In genomic region chr18:9826666-9827065, GRCh38 we compare ENCODE assay signal across 20 cellular contexts. TPM values are rescaled to one million over a fixed set of nuclear protein-coding genes. Genes with fewer than 3 reads are reported as not detected.
DNase-seq lines count a peak whose midpoint lies in the region; ATAC-seq and TF ChIP-seq lines count a peak whose summit lies in the region.
"Had no signal": no experiment of that assay in that cellular context is flagged by ENCODE, and none has a peak within 500 bp of the region (broad histone marks: within the 10 kb centered on the region; RNA-seq: fewer than 3 reads in every experiment).

No MANE protein-coding gene starts in this region.

- no peak for TF ChIP-seq CTCF in HCT116 (IDR thresholded peaks at IDR 0.05 in 2 of 3, conservative IDR thresholded peaks at IDR 0.05 in 1 of 3; ENCODE audit: borderline replicate concordance in 1 of 3, insufficient read depth in 1 of 3, low read depth in 2 of 3, low read length in 2 of 3)
- TF ChIP-seq CTCF in right lobe of liver (IDR thresholded peaks at IDR 0.05) = no peak
- TF ChIP-seq CTCF in stomach (IDR thresholded peaks at IDR 0.05) = no peak

- H3K27me3 ChIP-seq in HCT116 (ENCODE audit: insufficient read depth, low read length) (no peaks in the 10 kb centered on the region), right lobe of liver (no peaks in the 10 kb centered on the region), stomach (no peaks in the 10 kb centered on the region)

- H3K4me3 ChIP-seq in HCT116 (replicated peaks in 1 of 2; ENCODE audit: low read depth in 1 of 2, low read length in 2 of 2) (no peak overlapping the region), right lobe of liver (no peak overlapping the region), stomach (no peak overlapping the region)

- peaks cover 59 to 76% of the 10 kb centered on the region in 2 experiments for H3K4me1 ChIP-seq in HCT116 (ENCODE audit: control insufficient read depth in 1 of 2, insufficient read depth in 2 of 2, low read length in 2 of 2)
- no peaks in the 10 kb centered on the region for H3K4me1 ChIP-seq in right lobe of liver
- H3K4me1 ChIP-seq in stomach = peaks cover 21 to 49% (median 28%) of the 10 kb centered on the region in 4 donors

- H3K79me2 ChIP-seq in HCT116 (ENCODE audit: insufficient read depth, low read length) = no peaks in the 10 kb centered on the region
- H3K79me2 ChIP-seq: parathyroid adenoma had no signal

- H3K9me2 ChIP-seq in HCT116 (ENCODE audit: insufficient read depth) = no peaks in the 10 kb centered on the region

- no TSS peak for BruUV-seq in HCT116 (replicated peaks; lab: Mats Ljungman, UMichigan)

- RAD21 ChIA-PET in HCT116 (lab: Charles Lee; ENCODE audit: low non-redundant PET in 1 of 2, low total read pairs in 2 of 2, uncharacterized antibody in 2 of 2, unreplicated experiment in 2 of 2) = no interaction called here

- H3K9me3 ChIP-seq in HCT116 (ENCODE audit: control insufficient read depth in 1 of 2, insufficient read depth in 1 of 2, low read depth in 1 of 2, low read length in 2 of 2) (no peaks in the 10 kb centered on the region), right lobe of liver (no peaks in the 10 kb centered on the region), stomach (no peaks in the 10 kb centered on the region)

- no peak for DNase-seq in HCT116 (ENCODE audit: low read depth, low spot score)
- DNase-seq in right lobe of liver = no peak
- DNase-seq in stomach = no peak
- no peak for DNase-seq in NCI-H187 treated with DMSO at 0.1 percent for 48 hours (lab: John Stamatoyannopoulos, UW)
- DNase-seq: activated CD4-positive, alpha-beta T cell treated with anti-CD3 and anti-CD28 coated beads, Interleukin-2, amount 50 U/mL, for 48 hours; activated T-cell treated with anti-CD3 and anti-CD28 coated beads, Interleukin-2, amount 50 U/mL, for 48 hours; effector CD8-positive, alpha-beta T cell; HCEC 1CT; hypothalamus; NCI-H1092 treated with DMSO at 0.1 percent for 48 hours; NCI-H2171 treated with DMSO at 0.1 percent for 48 hours; NCI-H82; stimulated activated CD4-positive, alpha-beta T cell treated with anti-CD3 and anti-CD28 coated beads, Interleukin-15, amount 100 ng/mL, for 24 hours; SW 1271 had no signal

- no peak for TF ChIP-seq EP300 in stomach (IDR thresholded peaks at IDR 0.05)

- intact Hi-C loops in HCT116 (cut with micrococcal nuclease) = loop anchor here (10.0 kb wide), 1 partner anchor 128 kb away; no protein-coding TSS in a partner anchor
- intact Hi-C loops in right lobe of liver (cut with DNase I) = no loop called here
- intact Hi-C loops in stomach (cut with DNase I; ENCODE audit: low total_unique reads) = no loop called here

- 68 to 94% (median 87%) methylated on average over 4 of the region's 4 CpGs for WGBS in adipose tissue, 3 donors
- 56% methylated on average over 4 of the region's 4 CpGs for WGBS in right lobe of liver (ENCODE audit: insufficient coverage, low coverage, low lambda C conversion rate, missing lambda C conversion rate)
- WGBS in stomach, 5 donors = 93 to 98% (median 95%) methylated on average over 4 of the region's 4 CpGs

- POLR2A ChIA-PET in HCT116 (lab: Charles Lee) = interaction anchor here (2.1 kb wide), 1 partner anchor 43 kb away, joined by 10 read pairs; no protein-coding TSS in a partner anchor

- TF ChIP-seq POLR2A in HCT116 (IDR thresholded peaks at IDR 0.05; ENCODE audit: borderline replicate concordance, extremely low read depth, insufficient read depth, insufficient read length) (no peak), right lobe of liver (IDR thresholded peaks at IDR 0.05) (no peak), stomach (IDR thresholded peaks at IDR 0.05) (no peak)

- H3K9ac ChIP-seq in HCT116 (ENCODE audit: low read length) = 0 out of 2 replicates have a peak overlapping the region, but pooled peaks have one; percentile 53
- H3K9ac ChIP-seq: parathyroid adenoma had no signal

- H4K20me1 ChIP-seq in HCT116 (ENCODE audit: insufficient read depth) = no peaks in the 10 kb centered on the region

- CTCF ChIA-PET in HCT116 (lab: Charles Lee) = interaction anchor here (1.8 kb wide), 1 partner anchor 88 kb away, joined by 3 read pairs; the partner anchor contains the start of gene VAPA

- TF ChIP-seq RAD21 in HCT116 (IDR thresholded peaks at IDR 0.05; ENCODE audit: low read depth) = no peak

- H3K36me3 ChIP-seq in HCT116 (ENCODE audit: control insufficient read depth in 1 of 2, insufficient read depth in 2 of 2, low read length in 2 of 2) = no peaks in the 10 kb centered on the region
- H3K36me3 ChIP-seq in right lobe of liver = no peaks in the 10 kb centered on the region
- no peaks in the 10 kb centered on the region for H3K36me3 ChIP-seq in stomach

- ATAC-seq in HCT116 = no peak
- ATAC-seq in right lobe of liver = no peak
- no peak for ATAC-seq in GM19351 (IDR thresholded peaks at IDR 0.05; ENCODE audit: unreplicated experiment)
- no peak for ATAC-seq in GM21526 (IDR thresholded peaks at IDR 0.05; ENCODE audit: low FRiP score, unreplicated experiment)
- ATAC-seq in GM19395 (IDR thresholded peaks at IDR 0.05; ENCODE audit: unreplicated experiment) = no peak

- no peak overlapping the region for H2AFZ ChIP-seq in HCT116 (ENCODE audit: low read depth, low read length, poor library complexity, severe bottlenecking)
- H2AFZ ChIP-seq: parathyroid adenoma had no signal

- H3K4me2 ChIP-seq in HCT116 (ENCODE audit: low read length) = peak overlapping the region; percentile 78; the same call in 1 of the 2 replicates

- H3K27ac ChIP-seq in HCT116 (ENCODE audit: low read depth, low read length) (peak overlapping the region; percentile 87), adipose tissue (ENCODE audit: low read depth, low read length) (peak overlapping the region; percentile 15), right lobe of liver (peak overlapping the region; percentile 13 to 69 (median 40)), stomach (peak overlapping the region in 4 of 5 donors; percentile 48 to 85 (median 76))
- H3K27ac ChIP-seq: parathyroid adenoma, VCaP had no signal

TF ChIP-seq in HCT116, 20 proteins besides CTCF, POLR2A, EP300 and RAD21:
- TF ChIP-seq ZFX (IDR thresholded peaks at IDR 0.05) (no peak), FOSL1 (IDR thresholded peaks at IDR 0.05; ENCODE audit: low read depth) (no peak), MAX (IDR thresholded peaks at IDR 0.05) (no peak), ZNF274 (IDR thresholded peaks at IDR 0.05; ENCODE audit: low read depth, low read length) (no peak), TCF7L2 (IDR thresholded peaks at IDR 0.05; ENCODE audit: borderline replicate concordance, extremely low read depth, insufficient read depth, insufficient read length) (no peak), ZBTB33 (IDR thresholded peaks at IDR 0.05; ENCODE audit: extremely low read depth, insufficient replicate concordance, low read length) (no peak), ATF3 (IDR thresholded peaks at IDR 0.05) (no peak), JUND (IDR thresholded peaks at IDR 0.05) (no peak), SIN3A (IDR thresholded peaks at IDR 0.05; ENCODE audit: low read depth) (no peak), EZH2phosphoT487 (IDR thresholded peaks at IDR 0.05; ENCODE audit: borderline replicate concordance) (no peak), ELF1 (IDR thresholded peaks at IDR 0.05; ENCODE audit: borderline replicate concordance, low read depth) (no peak), CEBPB (IDR thresholded peaks at IDR 0.05; ENCODE audit: low read depth) (no peak)

RNA-seq across cellular contexts. Expression of gene TXNDC2, which starts 59.1 kb away (rescaled TPM):
- total RNA-seq in HCT116 (2021; ENCODE audit: unreplicated experiment) = 0.12 TPM
- 0.03 and 0.05 TPM in 2 replicates for polyA plus RNA-seq in HCT116 (2012)
- under 1 TPM in 1 of 3 donors, not detected in 2; 0.01 TPM for polyA plus RNA-seq in adipose tissue
- total RNA-seq in right lobe of liver = not detected
- under 1 TPM in 1 of 5 donors, not detected in 4; 0.18 TPM for total RNA-seq in stomach
- not detected for polyA plus RNA-seq in stomach

Comparison
In these comparisons a context has a peak if more than half of its experiments do, and no peak if none do; other contexts are left out.
1. H3K27ac ChIP-seq: peak in every context shown above with its lines; median percentile 87 in HCT116; 76 in stomach; 40 in right lobe of liver; 15 in adipose tissue.